8 cellular contexts compared by ENCODE assay signal in the genomic region with DNA sequence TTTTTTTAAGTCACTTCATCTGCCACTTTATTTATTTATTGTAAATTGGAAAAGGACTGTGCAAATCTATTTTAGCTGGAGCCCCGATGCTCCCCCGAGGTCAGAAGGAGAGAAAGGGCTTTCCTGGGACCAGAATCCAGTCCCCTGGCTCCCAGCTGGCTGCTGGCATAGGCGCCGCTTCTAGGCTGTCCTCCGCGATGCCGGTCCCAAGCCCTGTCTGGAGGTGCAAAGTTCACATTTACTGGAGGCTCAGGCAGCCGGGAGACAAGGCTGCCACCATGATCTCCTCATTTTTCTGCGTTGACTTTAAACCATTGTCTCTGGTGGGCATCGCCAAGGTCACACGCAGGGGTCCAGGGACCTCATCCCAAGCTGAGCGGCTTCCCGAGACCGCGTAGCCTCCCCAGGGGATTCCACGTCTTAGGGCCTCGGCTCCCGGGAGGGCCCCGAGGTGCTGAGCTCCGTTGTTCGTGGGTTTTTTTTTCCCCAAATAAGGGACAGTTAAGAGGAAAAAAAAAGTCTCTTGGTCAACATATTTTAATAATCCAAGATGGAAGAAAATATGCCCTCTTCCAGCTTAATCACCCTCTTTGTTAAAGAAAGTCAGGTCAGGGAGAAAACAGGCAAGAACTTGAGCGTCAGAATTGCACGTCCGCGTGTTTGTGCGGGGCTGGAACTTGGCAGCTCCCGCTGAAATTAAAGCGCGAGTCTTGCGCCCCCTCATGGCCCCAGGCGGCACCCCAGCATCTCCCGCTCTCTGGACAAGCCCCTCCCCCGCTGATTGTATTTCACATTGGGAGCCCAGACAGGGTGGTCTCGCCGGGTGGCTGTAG. TPM values are rescaled to one million over a fixed set of nuclear protein-coding genes. Genes with fewer than 3 reads are reported as not detected.
DNase-seq lines count a peak whose midpoint lies in the region; ATAC-seq, FAIRE-seq and TF ChIP-seq lines count a peak whose summit lies in the region.

No MANE protein-coding gene starts in this region.

- no peak for TF ChIP-seq POLR2A in H1 (IDR thresholded peaks at IDR 0.05; ENCODE audit: control extremely low read depth in 1 of 2, low read depth in 2 of 2, low read length in 2 of 2)
- TF ChIP-seq POLR2A in transverse colon (IDR thresholded peaks at IDR 0.05): no peak

- ATAC-seq in HG02759 (IDR thresholded peaks at IDR 0.05; ENCODE audit: unreplicated experiment) (peak; percentile 78), GM19328 (IDR thresholded peaks at IDR 0.05; ENCODE audit: unreplicated experiment) (no peak)

- TF ChIP-seq EP300 in H1 (IDR thresholded peaks at IDR 0.05; ENCODE audit: borderline replicate concordance in 1 of 2, low read depth in 2 of 2, low read length in 2 of 2) (no peak), transverse colon (IDR thresholded peaks at IDR 0.05; ENCODE audit: low read depth) (no peak)

- no peaks in the 10 kb centered on the region for H3K79me1 ChIP-seq in H1 (ENCODE audit: low read depth, low read length)

- no peak overlapping the region for H2AK5ac ChIP-seq in H1 (ENCODE audit: low read depth, low read length)

- peaks cover 0 to 4% of the 10 kb centered on the region in 2 experiments; a peak in 1 of 4 replicates for H3K9me3 ChIP-seq in H1 (ENCODE audit: insufficient read depth in 2 of 2, low read depth in 1 of 2, low read length in 1 of 2)
- no peaks in the 10 kb centered on the region for H3K9me3 ChIP-seq in transverse colon

- H2BK5ac ChIP-seq in H1 (ENCODE audit: low read depth, low read length): no peak overlapping the region

- H2BK12ac ChIP-seq in H1 (ENCODE audit: low read depth, low read length): no peak overlapping the region

- H3K14ac ChIP-seq in H1 (ENCODE audit: insufficient read length): no peak overlapping the region

- H3K4me1 ChIP-seq in H1 (replicated peaks in 1 of 4; ENCODE audit: control insufficient read depth in 3 of 4, insufficient read depth in 4 of 4, low read length in 3 of 4): no peaks in the 10 kb centered on the region
- peaks cover 0 to 4% (median 0%) of the 10 kb centered on the region in 4 donors for H3K4me1 ChIP-seq in transverse colon

- H3K23ac ChIP-seq in H1 (ENCODE audit: insufficient read length): no peak overlapping the region

- peak; percentile 55 to 66 for TF ChIP-seq RAD21 in H1 (IDR thresholded peaks at IDR 0.05 in 1 of 2, conservative IDR thresholded peaks at IDR 0.05 in 1 of 2; ENCODE audit: low read depth in 2 of 2, low read length in 2 of 2)

- no peaks in the 10 kb centered on the region for H4K20me1 ChIP-seq in H1 (replicated peaks in 1 of 2; ENCODE audit: control insufficient read depth in 1 of 2, insufficient read depth in 2 of 2, low read length in 2 of 2)

- no peak overlapping the region for H2BK120ac ChIP-seq in H1 (replicated peaks; ENCODE audit: low read depth, low read length)

- H2AFZ ChIP-seq in H1 (ENCODE audit: low read length): no peak overlapping the region

- H3K79me2 ChIP-seq in H1 (ENCODE audit: control insufficient read depth in 1 of 2, insufficient read depth in 2 of 2, low read length in 2 of 2): no peaks in the 10 kb centered on the region

- H3K23me2 ChIP-seq in H1 (ENCODE audit: low read depth, low read length): no peaks in the 10 kb centered on the region

- intact Hi-C loops in transverse colon (cut with DNase I; ENCODE audit: low total_unique reads): no loop called here

- no peak overlapping the region for H2BK20ac ChIP-seq in H1 (ENCODE audit: low read length)

- no peak overlapping the region for H3K4me2 ChIP-seq in H1 (ENCODE audit: insufficient read depth in 1 of 2, low read depth in 2 of 2, low read length in 2 of 2)

- H3K27me3 ChIP-seq in H1 (replicated peaks in 1 of 4; ENCODE audit: control insufficient read depth in 3 of 4, extremely low read depth in 1 of 4, insufficient read depth in 3 of 4, low read length in 3 of 4): peaks cover 0 to 8% (median 8%) of the 10 kb centered on the region in 4 experiments; a peak in 6 of 7 replicates
- peaks cover 10% of the 10 kb centered on the region for H3K27me3 ChIP-seq in transverse colon

- H3K9ac ChIP-seq in H1 (replicated peaks in 1 of 4; ENCODE audit: extremely low read depth in 1 of 4, low read depth in 3 of 4, low read length in 3 of 4): no peak overlapping the region

- H3K56ac ChIP-seq in H1 (replicated peaks; ENCODE audit: insufficient read length, low read depth, low read length): no peak overlapping the region

- H4K8ac ChIP-seq in H1 (ENCODE audit: extremely low read depth, insufficient read depth, low read length): no peak overlapping the region

- FAIRE-seq in H1 (lab: Jason Lieb, UNC): no peak
- no peak for FAIRE-seq in HTR-8/SVneo (lab: Jason Lieb, UNC)

- no peaks in the 10 kb centered on the region for H3K36me3 ChIP-seq in H1 (ENCODE audit: control insufficient read depth in 2 of 4, insufficient read depth in 4 of 4, low read length in 3 of 4)
- no peaks in the 10 kb centered on the region for H3K36me3 ChIP-seq in transverse colon

- POLR2A ChIA-PET in H1 (lab: Charles Lee; ENCODE audit: partially characterized antibody): interaction anchor here (1.0 to 1.2 kb wide), 2 partner anchors 9 to 117 kb away, joined by 3 read pairs; a partner anchor contains a TSS

- H2BK15ac ChIP-seq in H1 (ENCODE audit: low read length): no peak overlapping the region

- H3K4me3 ChIP-seq in H1 (ENCODE audit: extremely low read depth in 1 of 4, insufficient read depth in 2 of 4, low read depth in 3 of 4, low read length in 4 of 4) (no peak overlapping the region), transverse colon (no peak overlapping the region)

- H3K18ac ChIP-seq in H1 (ENCODE audit: extremely low read depth, low read length): no peak overlapping the region

- TF ChIP-seq CTCF in H1 (IDR thresholded peaks at IDR 0.05; ENCODE audit: control extremely low read depth in 1 of 3, insufficient read depth in 1 of 3, low read depth in 1 of 3, low read length in 3 of 3) (peak; percentile 80 to 94 (median 88)), transverse colon (IDR thresholded peaks at IDR 0.05) (peak; percentile 34 to 53 (median 38))

- 58% methylated on average over 35 of the region's 35 CpGs; no CpG with 5 or more reads in 1 of the 2 experiments for WGBS in H1 (ENCODE audit: extremely low coverage in 1 of 2, insufficient coverage in 1 of 2, insufficient read length in 1 of 2, insufficient replicate concordance in 2 of 2, low coverage in 1 of 2, low lambda C conversion rate in 2 of 2, missing lambda C conversion rate in 1 of 2), 2 experiments
- 25 to 44% methylated on average over 4 to 35 of the region's 35 CpGs for WGBS in transverse colon (ENCODE audit: low coverage in 1 of 2), 2 donors

- H4K91ac ChIP-seq in H1 (replicated peaks; ENCODE audit: insufficient read length, low read length): no peak overlapping the region

- DNase-seq in COLO668 (lab: John Stamatoyannopoulos, UW; ENCODE audit: unreplicated experiment) (peak; percentile 23), H1 (ENCODE audit: low read depth in 1 of 2, low spot score in 2 of 2) (peak; percentile 49 to 91), mucosa of gallbladder (ENCODE audit: low spot score) (peak; percentile 34), transverse colon (peak; percentile 56), HTR-8/SVneo (ENCODE audit: insufficient read length, low spot score) (no peak)
- peak; percentile 79 for DNase-seq in activated CD4-positive, alpha-beta T cell treated with anti-CD3 and anti-CD28 coated beads for 48 hours

- in situ Hi-C loops in transverse colon (cut with MboI; ENCODE audit: low pct_ligation_motif_present in 1 of 4, low pct_unique_long_range_greater_than_20kb in 1 of 4, low sequenced_read_pairs in 3 of 4): no loop called here

- CTCF ChIA-PET in H1 (lab: Charles Lee; ENCODE audit: partially characterized antibody): interaction anchor here (0.5 to 15.5 kb wide), 47 partner anchors 10 to 800 kb away, joined by 3 to 558 read pairs (median 3); a partner anchor contains a TSS

- H4K5ac ChIP-seq in H1 (ENCODE audit: insufficient read length, low read depth, low read length): no peak overlapping the region

- no peak overlapping the region for H3K4ac ChIP-seq in H1 (replicated peaks; ENCODE audit: insufficient read length, low read depth, low read length)

- no peak overlapping the region for H3K27ac ChIP-seq in H1 (ENCODE audit: low read depth, low read length)
- no peak overlapping the region for H3K27ac ChIP-seq in transverse colon

RNA-seq across cellular contexts. Expression of a gene that starts 11.9 kb away (rescaled TPM):
- not detected in 2 replicates for total RNA-seq in H1 (2021; fragmentation: NEBNext Ultra II Directional; extraction: Animal tissue kit (Norgen Biotek cat#: 25700))
- not detected in 2 replicates for polyA plus RNA-seq in H1 (2011; rRNA removed)
- polyA plus RNA-seq in H1 (2011; cell fraction: cytosol; rRNA removed): not detected
- polyA plus RNA-seq in H1 (2011; cell fraction: nucleus; rRNA removed): not detected
- not detected in 4 replicates for polyA plus RNA-seq in H1 (2012, experiment 1 of 2)
- polyA plus RNA-seq in H1 (2012, experiment 2 of 2): not detected
- polyA plus RNA-seq in H1 (2013, experiment 1 of 2): not detected
- polyA plus RNA-seq in H1 (2013, experiment 2 of 2): not detected
- polyA minus RNA-seq in H1 (2011; rRNA and poly(A)+ RNA removed): not detected in 2 replicates
- polyA minus RNA-seq in H1 (2011; cell fraction: cytosol; rRNA and poly(A)+ RNA removed): not detected
- polyA minus RNA-seq in H1 (2011; cell fraction: nucleus; rRNA and poly(A)+ RNA removed): not detected
- total RNA-seq in mucosa of gallbladder (not detected), transverse colon (1 to 10 TPM in 3 of 4 donors, not detected in 1; 1.1 to 6.0 (median 1.2) TPM)

RNA-seq across cellular contexts. Expression of a gene that starts 15.4 kb away (rescaled TPM):
- total RNA-seq in H1 (2021; fragmentation: NEBNext Ultra II Directional; extraction: Animal tissue kit (Norgen Biotek cat#: 25700)): not detected in 2 replicates
- polyA plus RNA-seq in H1 (2011; rRNA removed): 0.03 and 0.09 TPM in 2 replicates
- 0.08 TPM for polyA plus RNA-seq in H1 (2011; cell fraction: cytosol; rRNA removed)
- 0.14 TPM for polyA plus RNA-seq in H1 (2011; cell fraction: nucleus; rRNA removed)
- polyA plus RNA-seq in H1 (2012, experiment 1 of 2): not detected in 4 replicates
- polyA plus RNA-seq in H1 (2012, experiment 2 of 2): not detected
- polyA plus RNA-seq in H1 (2013, experiment 1 of 2): 0.02 TPM
- not detected for polyA plus RNA-seq in H1 (2013, experiment 2 of 2)
- polyA minus RNA-seq in H1 (2011; rRNA and poly(A)+ RNA removed): 0.35 and 0.68 TPM in 2 replicates
- polyA minus RNA-seq in H1 (2011; cell fraction: cytosol; rRNA and poly(A)+ RNA removed): not detected
- polyA minus RNA-seq in H1 (2011; cell fraction: nucleus; rRNA and poly(A)+ RNA removed): not detected
- total RNA-seq in mucosa of gallbladder (not detected), transverse colon (not detected)

RNA-seq across cellular contexts. Expression of a gene that starts 31.4 kb away (rescaled TPM):
- not detected in 2 replicates for total RNA-seq in H1 (2021; fragmentation: NEBNext Ultra II Directional; extraction: Animal tissue kit (Norgen Biotek cat#: 25700))
- not detected in 2 replicates for polyA plus RNA-seq in H1 (2011; rRNA removed)
- polyA plus RNA-seq in H1 (2011; cell fraction: cytosol; rRNA removed): not detected
- not detected for polyA plus RNA-seq in H1 (2011; cell fraction: nucleus; rRNA removed)
- polyA plus RNA-seq in H1 (2012, experiment 1 of 2): 0.07 to 0.14 TPM (median 0.09 TPM) in 4 replicates
- polyA plus RNA-seq in H1 (2012, experiment 2 of 2): not detected
- not detected for polyA plus RNA-seq in H1 (2013, experiment 1 of 2)
- not detected for polyA plus RNA-seq in H1 (2013, experiment 2 of 2)
- polyA minus RNA-seq in H1 (2011; rRNA and poly(A)+ RNA removed): not detected in 2 replicates
- not detected for polyA minus RNA-seq in H1 (2011; cell fraction: cytosol; rRNA and poly(A)+ RNA removed)
- not detected for polyA minus RNA-seq in H1 (2011; cell fraction: nucleus; rRNA and poly(A)+ RNA removed)
- total RNA-seq in mucosa of gallbladder (not detected), transverse colon (not detected)
